Comparison of ENCODE assay signal across 8 cellular contexts in the genomic region with DNA sequence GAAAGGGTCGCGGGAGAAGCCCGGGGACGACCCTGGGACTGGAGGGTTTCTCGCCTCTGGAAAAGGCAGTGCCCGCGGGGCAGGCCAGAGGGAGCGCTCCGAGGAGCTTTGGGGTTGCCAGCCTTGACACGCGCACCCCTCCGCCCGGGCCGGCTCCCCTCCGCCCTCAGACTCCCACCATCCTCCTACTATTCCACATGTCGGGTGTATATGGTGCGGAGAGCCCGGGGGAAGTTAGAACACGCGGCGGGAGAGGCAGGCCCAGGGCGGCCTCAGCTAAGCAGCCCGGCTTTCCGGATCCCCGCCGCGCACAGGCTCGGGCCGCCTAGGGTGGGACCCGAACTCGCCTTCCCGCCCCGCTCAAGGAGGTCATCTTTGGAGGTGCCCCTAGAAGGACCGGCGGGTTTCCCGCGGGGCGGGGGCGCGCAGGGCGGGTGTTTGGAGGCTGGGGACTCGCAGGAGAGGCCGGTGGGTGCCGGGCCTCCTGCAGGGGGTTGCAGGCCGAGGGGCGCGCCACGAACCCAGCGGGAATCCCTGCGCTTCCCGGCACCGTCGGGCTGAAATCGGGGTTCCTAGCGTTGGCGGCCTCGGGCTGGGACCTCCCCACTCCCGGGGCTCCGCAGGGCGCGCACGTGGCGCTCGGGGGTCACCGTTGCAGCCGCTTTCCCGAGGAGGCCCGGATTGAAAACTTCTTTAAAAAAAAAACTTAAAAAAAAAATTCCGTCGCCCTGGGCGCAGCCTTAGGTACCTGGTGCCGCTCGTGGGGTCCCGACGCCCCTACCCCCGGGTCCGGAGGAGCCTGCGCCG. TPM values are rescaled to one million over a fixed set of nuclear protein-coding genes. Genes with fewer than 3 reads are reported as not detected.
A peak's percentile ranks its signal among the peaks of the same experiment; 100 is the strongest.
DNase-seq lines count a peak whose midpoint lies in the region; ATAC-seq, FAIRE-seq and TF ChIP-seq lines count a peak whose summit lies in the region.

No MANE protein-coding gene starts in this region.

- peak overlapping the region; percentile 45 for H3K4me3 ChIP-seq in AG09309 (ENCODE audit: control insufficient read depth, low read depth, low read length)
- peak overlapping the region; percentile 49 for H3K4me3 ChIP-seq in HUES64 (ENCODE audit: low read length)
- peak overlapping the region; percentile 82 for H3K4me3 ChIP-seq in GM12878
- H3K4me3 ChIP-seq in lower leg skin (ENCODE audit: low read depth, poor library complexity, severe bottlenecking): peak overlapping the region; percentile 13
- H3K4me3 ChIP-seq in thymus (ENCODE audit: low read length): peak overlapping the region; percentile 92

- H3K9me3 ChIP-seq in HUES64 (ENCODE audit: insufficient read depth, low read depth, low read length) (no peaks in the 10 kb centered on the region), GM12878 (replicated peaks; ENCODE audit: control insufficient read depth, insufficient read depth, low read length) (no peaks in the 10 kb centered on the region), thymus (ENCODE audit: control insufficient read depth) (no peaks in the 10 kb centered on the region)

- CTCF ChIA-PET in GM12878 (lab: Yijun Ruan, JAX): interaction anchor here (1.9 kb wide), 1 partner anchor 36 kb away, joined by 7 read pairs; no protein-coding TSS in a partner anchor

- BruUV-seq in GM12878 (replicated peaks; lab: Mats Ljungman, UMichigan): no TSS peak

- no peaks in the 10 kb centered on the region for H4K20me1 ChIP-seq in GM12878 (ENCODE audit: control insufficient read depth, insufficient read depth)

- no peak for TF ChIP-seq RAD21 in GM12878 (IDR thresholded peaks at IDR 0.05; ENCODE audit: insufficient read depth, low read depth, low read length)

- H3K27ac ChIP-seq in HUES64 (ENCODE audit: low read depth, low read length) (no peak overlapping the region), GM12878 (ENCODE audit: control insufficient read depth, insufficient read depth) (peak overlapping the region; percentile 24; the same call in 1 of the 2 replicates), thymus (ENCODE audit: low read depth) (peak overlapping the region; percentile 52)

- TF ChIP-seq CTCF in AG09309 (IDR thresholded peaks at IDR 0.05; ENCODE audit: control insufficient read depth, insufficient read depth, low read depth, low read length, missing control alignments) (no peak), GM12878 (IDR thresholded peaks at IDR 0.05 in 2 of 3, conservative IDR thresholded peaks at IDR 0.05 in 1 of 3; ENCODE audit: control insufficient read depth in 2 of 3, extremely low read depth in 1 of 3, insufficient read depth in 1 of 3, low read depth in 3 of 3, low read length in 3 of 3) (no peak), lower leg skin (IDR thresholded peaks at IDR 0.05) (no peak)

- H3K36me3 ChIP-seq in HUES64 (ENCODE audit: insufficient read depth, low read length) (no peaks in the 10 kb centered on the region), GM12878 (ENCODE audit: control insufficient read depth in 2 of 2, insufficient read depth in 2 of 2, low read length in 1 of 2) (no peaks in the 10 kb centered on the region), thymus (ENCODE audit: control insufficient read depth, insufficient read depth) (no peaks in the 10 kb centered on the region)

- SMC1A ChIA-PET in GM12878 (lab: Charles Lee; ENCODE audit: uncharacterized antibody, unreplicated experiment): interaction anchor here (0.6 to 4.3 kb wide), 3 partner anchors 124 to 329 kb away, joined by 3 to 22 read pairs (median 8); no protein-coding TSS in a partner anchor

- POLR2A ChIA-PET in GM12878 (lab: Charles Lee): interaction anchor here (0.6 to 2.7 kb wide), 2 partner anchors 115 to 124 kb away, joined by 8 to 16 read pairs; no protein-coding TSS in a partner anchor

- no peak; the same call in 1 of the 2 replicates for TF ChIP-seq POLR2A in GM12878 (IDR thresholded peaks at IDR 0.05; ENCODE audit: low read depth, low read length)
- TF ChIP-seq POLR2A in lower leg skin (IDR thresholded peaks at IDR 0.05): no peak

- H3K4me1 ChIP-seq in HUES64 (ENCODE audit: insufficient read depth, low read length): no peaks in the 10 kb centered on the region
- H3K4me1 ChIP-seq in GM12878 (ENCODE audit: control insufficient read depth, insufficient read depth, low read length): peaks cover 20% of the 10 kb centered on the region
- peaks cover 17% of the 10 kb centered on the region for H3K4me1 ChIP-seq in thymus (ENCODE audit: control insufficient read depth, insufficient read depth, low read length)

- ATAC-seq in GM12878 (peak; percentile 28), HG03025 (IDR thresholded peaks at IDR 0.05; ENCODE audit: low FRiP score, unreplicated experiment) (no peak), HG03565 (IDR thresholded peaks at IDR 0.05; ENCODE audit: unreplicated experiment) (no peak)

- RAD21 ChIA-PET in GM12878 (lab: Charles Lee; ENCODE audit: unreplicated experiment): interaction anchor here (2.0 to 4.4 kb wide), 3 partner anchors 25 to 124 kb away, joined by 6 to 38 read pairs (median 21); no protein-coding TSS in a partner anchor

- peak overlapping the region; percentile 40; the same call in 1 of the 2 replicates for H3K9ac ChIP-seq in HUES64 (ENCODE audit: low read depth, low read length)
- H3K9ac ChIP-seq in GM12878 (ENCODE audit: control insufficient read depth, insufficient read depth, low read length): peak overlapping the region; percentile 57; the same call in 1 of the 2 replicates

- H3K4me2 ChIP-seq in GM12878 (ENCODE audit: control insufficient read depth, insufficient read depth): peak overlapping the region; percentile 94

- no peak for TF ChIP-seq EP300 in GM12878 (IDR thresholded peaks at IDR 0.05; ENCODE audit: borderline replicate concordance in 1 of 2, control insufficient read depth in 1 of 2, low read depth in 2 of 2, low read length in 2 of 2)

- peak overlapping the region; percentile 2 for H2AFZ ChIP-seq in GM12878 (ENCODE audit: control insufficient read depth, low read depth, low read length)

- H3K79me2 ChIP-seq in GM12878 (ENCODE audit: control insufficient read depth, insufficient read depth, low read length): no peaks in the 10 kb centered on the region; the same call in none of the 2 replicates

- H3K27me3 ChIP-seq in HUES64 (ENCODE audit: insufficient read depth, low read length): peaks cover 50% of the 10 kb centered on the region
- H3K27me3 ChIP-seq in GM12878 (replicated peaks in 1 of 2; ENCODE audit: control insufficient read depth in 2 of 2, insufficient read depth in 2 of 2, low read length in 1 of 2): peaks cover 2 to 6% of the 10 kb centered on the region in 2 experiments; a peak in 2 of 4 replicates
- H3K27me3 ChIP-seq in thymus (ENCODE audit: control insufficient read depth, insufficient read depth): peaks cover 43% of the 10 kb centered on the region

- 3% methylated on average over 79 of the region's 79 CpGs for WGBS in HUES64
- WGBS in GM12878 (ENCODE audit: insufficient coverage, insufficient replicate concordance, low lambda C conversion rate, missing lambda C conversion rate): 3% methylated on average over 72 of the region's 79 CpGs
- 24 to 31% methylated on average over 44 to 76 of the region's 79 CpGs for WGBS in lower leg skin, 2 donors
- 14% methylated on average over 79 of the region's 79 CpGs for WGBS in thymus

- intact Hi-C loops in GM12878 (cut with micrococcal nuclease; ENCODE audit: unreplicated experiment): loop anchor here (1.0 to 5.0 kb wide), 3 partner anchors 68 to 280 kb away; partner anchors contain the start of gene CTDP1
- intact Hi-C loops in lower leg skin (cut with DNase I; ENCODE audit: low total_unique reads): no loop called here

- FAIRE-seq in GM12878 (lab: Jason Lieb, UNC): peak; percentile 13

- no peak for DNase-seq in AG09309 (ENCODE audit: low read depth)
- DNase-seq in GM12878 (ENCODE audit: low read depth, low spot score): no peak
- no peak for DNase-seq in lower leg skin (ENCODE audit: low spot score in 2 of 2)
- DNase-seq in COR-L47 (lab: John Stamatoyannopoulos, UW): no peak

- in situ Hi-C loops in GM12878 (cut with MboI): loop anchor here (10.0 kb wide), 2 partner anchors 115 to 555 kb away; partner anchors contain the start of gene SLC66A2

TF ChIP-seq in GM12878, 131 proteins besides CTCF, POLR2A, EP300 and RAD21 (continues in another document):
- TF ChIP-seq IKZF1 (conservative IDR thresholded peaks at IDR 0.05): peak; percentile 34; the same call in 1 of the 2 replicates
- TF ChIP-seq, protein P1, sequence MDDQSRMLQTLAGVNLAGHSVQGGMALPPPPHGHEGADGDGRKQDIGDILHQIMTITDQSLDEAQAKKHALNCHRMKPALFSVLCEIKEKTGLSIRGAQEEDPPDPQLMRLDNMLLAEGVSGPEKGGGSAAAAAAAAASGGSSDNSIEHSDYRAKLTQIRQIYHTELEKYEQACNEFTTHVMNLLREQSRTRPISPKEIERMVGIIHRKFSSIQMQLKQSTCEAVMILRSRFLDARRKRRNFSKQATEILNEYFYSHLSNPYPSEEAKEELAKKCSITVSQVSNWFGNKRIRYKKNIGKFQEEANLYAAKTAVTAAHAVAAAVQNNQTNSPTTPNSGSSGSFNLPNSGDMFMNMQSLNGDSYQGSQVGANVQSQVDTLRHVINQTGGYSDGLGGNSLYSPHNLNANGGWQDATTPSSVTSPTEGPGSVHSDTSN (IDR thresholded peaks at IDR 0.05; ENCODE audit: insufficient replicate concordance, low read depth, low read length): no peak
- TF ChIP-seq RFX5 (IDR thresholded peaks at IDR 0.05; ENCODE audit: low read depth, low read length): no peak

RNA-seq across cellular contexts. Expression of gene NFATC1, which starts 3.7 kb away (rescaled TPM):
- polyA plus RNA-seq in HUES64 (2013, experiment 1 of 2): 3.4 TPM
- polyA plus RNA-seq in HUES64 (2013, experiment 2 of 2): 7.1 TPM
- 57.2 and 65.1 TPM in 2 replicates for total RNA-seq in GM12878 (2013; cell fraction: nucleolus; rRNA removed)
- total RNA-seq in GM12878 (2014; rRNA removed): 6.4 and 6.7 TPM in 2 replicates
- total RNA-seq in GM12878 (2014; rRNA removed; fragmentation: Illumina TruSeq; extraction: Trizol): 2.4 and 3.6 TPM in 2 replicates
- total RNA-seq in GM12878 (2021): 17.5 and 20.8 TPM in 2 replicates
- polyA plus RNA-seq in GM12878 (2011; ENCODE audit: low read depth): 9.8 TPM
- 0.99 and 2.9 TPM in 2 replicates for polyA plus RNA-seq in GM12878 (2011; rRNA removed)
- polyA plus RNA-seq in GM12878 (2011; cell fraction: cytosol; rRNA removed): 3.3 and 4.5 TPM in 2 replicates
- 10.7 and 13.4 TPM in 2 replicates for polyA plus RNA-seq in GM12878 (2011; cell fraction: nucleus; rRNA removed)
- polyA plus RNA-seq in GM12878 (2012): 14.9 and 19.6 TPM in 2 replicates
- polyA plus RNA-seq in GM12878 (2014; fragmentation: Illumina TruSeq; extraction: Trizol): 3.1 and 4.7 TPM in 2 replicates
- 1 to 10 TPM in 1 of 2 experiments, under 1 TPM in 1; 0.84 to 2.6 TPM for polyA plus RNA-seq in GM12878 (2014; fragmentation: Nextera tagmentation; extraction: Ambion mirVana)
- polyA plus RNA-seq in GM12878 (2014; rRNA removed): 8.4 and 9.9 TPM in 2 replicates
- polyA plus RNA-seq in GM12878 (2016; fragmentation: Nextera tagmentation; extraction: Ambion mirVana): 1 to 10 TPM; 5.4 to 6.8 TPM
- 3.4 and 7.4 TPM in 2 replicates for polyA minus RNA-seq in GM12878 (2011; rRNA and poly(A)+ RNA removed)
- polyA minus RNA-seq in GM12878 (2011; cell fraction: cytosol; rRNA and poly(A)+ RNA removed): 7.1 TPM in 2 replicates
- 10.3 and 14.7 TPM in 2 replicates for polyA minus RNA-seq in GM12878 (2011; cell fraction: nucleus; rRNA and poly(A)+ RNA removed)
- total RNA-seq in lower leg skin: 10 to 100 TPM; 14.0 to 22.4 (median 15.0) TPM
- polyA plus RNA-seq in thymus: 23.8 TPM

Comparison
In these comparisons a context has a peak if more than half of its experiments do, and no peak if none do; other contexts are left out.
1. H3K4me3 ChIP-seq: peak in every context shown above with its lines; median percentile 92 in thymus; 82 in GM12878; 49 in HUES64; 45 in AG09309; 13 in lower leg skin.